In genomic region chr14:94115068-94115591, GRCh38 we compare ENCODE assay signal across 8 cellular contexts. TPM values are rescaled to one million over a fixed set of nuclear protein-coding genes. Genes with fewer than 3 reads are reported as not detected.
DNase-seq lines count a peak whose midpoint lies in the region; ATAC-seq and TF ChIP-seq lines count a peak whose summit lies in the region.
"Had no signal": no experiment of that assay in that cellular context is flagged by ENCODE, and none has a peak within 500 bp of the region (broad histone marks: within the 10 kb centered on the region; RNA-seq: fewer than 3 reads in every experiment).

No MANE protein-coding gene starts in this region.

- no peaks in the 10 kb centered on the region for H3K36me3 ChIP-seq in hepatocyte (replicated peaks; ENCODE audit: insufficient read depth, low read depth)

- H3K4me3 ChIP-seq in hepatocyte: no peak overlapping the region

- no peaks in the 10 kb centered on the region for H4K20me1 ChIP-seq in hepatocyte (ENCODE audit: insufficient read depth, poor library complexity, severe bottlenecking)

- no peaks in the 10 kb centered on the region for H3K79me2 ChIP-seq in hepatocyte

- no peaks in the 10 kb centered on the region for H3K9me2 ChIP-seq in hepatocyte (replicated peaks; ENCODE audit: insufficient read depth)

- WGBS in hepatocyte (ENCODE audit: low lambda C conversion rate, missing lambda C conversion rate): 68% methylated on average over 4 of the region's 4 CpGs

- H2AFZ ChIP-seq in hepatocyte: no peak overlapping the region

- H3K4me2 ChIP-seq in hepatocyte: no peak overlapping the region

- no peak overlapping the region for H3K27ac ChIP-seq in hepatocyte

- no peak for TF ChIP-seq CTCF in hepatocyte (IDR thresholded peaks at IDR 0.05; ENCODE audit: poor library complexity)

- H3K27me3 ChIP-seq in hepatocyte: no peaks in the 10 kb centered on the region

- H3K9me3 ChIP-seq in hepatocyte (ENCODE audit: low read depth): no peaks in the 10 kb centered on the region

- no peaks in the 10 kb centered on the region for H3K4me1 ChIP-seq in hepatocyte (ENCODE audit: insufficient read depth)

- intact Hi-C loops in Right ventricle myocardium inferior (cut with DNase I): no loop called here

- DNase-seq in Right ventricle myocardium inferior (ENCODE audit: missing footprints): no peak
- peak; percentile 15 for DNase-seq in superior temporal gyrus (ENCODE audit: extremely low spot score)
- DNase-seq in hepatocyte (ENCODE audit: low spot score): no peak
- DNase-seq in dedifferentiated amniotic fluid mesenchymal stem cell (ENCODE audit: extremely low spot score): no peak
- DNase-seq: activated CD4-positive, alpha-beta T cell treated with anti-CD3 and anti-CD28 coated beads, Interleukin-2, amount 50 U/mL, for 4 hours; MM.1S had no signal

- ATAC-seq in SK-N-SH treated with all-trans-retinoic acid at 6 μM for 48 hours (peak; percentile 22; the same call in 1 of the 3 replicates), Right ventricle myocardium inferior (peak; percentile 43), GM18873 (IDR thresholded peaks at IDR 0.05; ENCODE audit: low FRiP score, unreplicated experiment) (no peak)

TF ChIP-seq in SK-N-SH treated with all-trans-retinoic acid at 6 μM for 48 hours, 23 proteins besides CTCF, POLR2A, EP300 and RAD21:
- TF ChIP-seq OSR1 (CRISPR knock-in tag; IDR thresholded peaks at IDR 0.05): no peak
- no peak for TF ChIP-seq ZFP3 (CRISPR knock-in tag; IDR thresholded peaks at IDR 0.05)
- TF ChIP-seq TSHZ2 (CRISPR knock-in tag; IDR thresholded peaks at IDR 0.05): no peak
- no peak for TF ChIP-seq CSDC2 (CRISPR knock-in tag; IDR thresholded peaks at IDR 0.05)
- peak; percentile 21; the same call in 1 of the 2 replicates for TF ChIP-seq TCF4 (CRISPR knock-in tag; IDR thresholded peaks at IDR 0.05; ENCODE audit: borderline replicate concordance)

RNA-seq across cellular contexts. Expression of gene IFI27, which starts 4.6 kb away (rescaled TPM):
- total RNA-seq in Right ventricle myocardium inferior: 164 TPM
- total RNA-seq in hepatocyte: 1.1 and 1.8 TPM in 2 replicates
- 6.7 and 7.3 TPM in 2 replicates for polyA plus RNA-seq in hepatocyte

RNA-seq across cellular contexts. Expression of gene IFI27L2, which starts 14.3 kb away (rescaled TPM):
- 52.4 TPM for total RNA-seq in Right ventricle myocardium inferior
- 47.4 and 95.1 TPM in 2 replicates for total RNA-seq in hepatocyte
- polyA plus RNA-seq in hepatocyte: 90.5 and 91.5 TPM in 2 replicates

RNA-seq across cellular contexts. Expression of gene IFI27L1, which starts 34.0 kb away (rescaled TPM):
- total RNA-seq in Right ventricle myocardium inferior: 10.7 TPM
- 16.7 and 18.9 TPM in 2 replicates for total RNA-seq in hepatocyte
- polyA plus RNA-seq in hepatocyte: 29.4 and 32.1 TPM in 2 replicates

RNA-seq across cellular contexts. Expression of gene DDX24, which starts 34.1 kb away (rescaled TPM):
- 187 TPM for total RNA-seq in Right ventricle myocardium inferior
- total RNA-seq in hepatocyte: 127 and 134 TPM in 2 replicates
- 125 and 145 TPM in 2 replicates for polyA plus RNA-seq in hepatocyte

RNA-seq across cellular contexts. Expression of gene PPP4R4, which starts 59.0 kb away (rescaled TPM):
- total RNA-seq in Right ventricle myocardium inferior: 0.16 TPM
- total RNA-seq in hepatocyte: 2.3 and 3.8 TPM in 2 replicates
- 0.61 and 1.0 TPM in 2 replicates for polyA plus RNA-seq in hepatocyte

Comparison
In these comparisons a context has a peak if more than half of its experiments do, and no peak if none do; other contexts are left out.
1. RNA of gene IFI27, which starts 4.6 kb away (total RNA-seq): 164 TPM in Right ventricle myocardium inferior (single experiment); 1.1 to 1.8 TPM in hepatocyte; every median in the first group is over 10 times any median in the second.